In the genomic region with DNA sequence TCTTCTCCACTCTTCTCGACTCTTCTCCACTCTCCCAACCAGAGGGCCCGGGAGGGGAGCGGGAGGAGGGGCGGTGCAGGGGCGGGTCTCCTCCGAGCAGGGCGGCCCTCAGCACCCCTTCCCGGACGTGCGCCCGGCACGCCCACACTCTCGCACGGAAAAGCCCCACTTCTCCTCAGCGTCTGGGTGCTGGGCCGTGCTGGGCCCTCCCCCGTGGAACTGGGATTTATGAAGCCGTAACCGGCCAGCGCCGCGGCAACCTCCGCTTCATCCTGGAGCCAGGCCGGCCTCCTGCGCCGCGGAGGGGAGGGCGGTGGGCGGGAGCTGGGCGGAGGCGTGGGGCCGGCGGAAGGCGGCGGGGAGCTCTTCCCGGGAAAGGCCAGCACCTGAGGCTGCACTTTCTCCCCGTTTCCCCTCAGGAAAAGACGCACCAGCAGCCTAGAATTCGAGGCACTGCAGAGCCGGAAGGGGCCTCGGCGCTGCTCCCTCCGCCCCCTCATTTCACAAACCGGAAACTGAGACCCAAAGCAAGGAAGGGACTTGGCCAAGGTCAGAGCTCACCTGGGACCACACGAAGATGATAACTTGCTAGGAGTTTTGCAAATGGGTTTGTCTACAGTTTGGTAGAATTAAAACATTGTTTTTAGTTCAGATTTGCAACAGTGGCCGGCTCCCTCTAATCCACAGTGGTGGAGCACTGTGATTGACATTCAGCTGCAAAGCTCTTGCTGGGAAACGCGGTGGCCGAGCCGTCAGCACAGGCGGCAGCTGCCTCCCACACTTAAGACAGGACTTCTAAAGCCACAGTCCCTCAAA, we compare ENCODE assay signal across 8 cellular contexts. TPM values are rescaled to one million over a fixed set of nuclear protein-coding genes. Genes with fewer than 3 reads are reported as not detected.
A peak's percentile ranks its signal among the peaks of the same experiment; 100 is the strongest.
DNase-seq lines count a peak whose midpoint lies in the region; ATAC-seq, FAIRE-seq and TF ChIP-seq lines count a peak whose summit lies in the region.

No MANE protein-coding gene starts in this region.

- intact Hi-C loops in sigmoid colon (cut with DNase I): no loop called here

- H4K20me1 ChIP-seq in astrocyte (ENCODE audit: insufficient read depth, low read length): no peaks in the 10 kb centered on the region
- H4K20me1 ChIP-seq in hepatocyte (ENCODE audit: insufficient read depth, poor library complexity, severe bottlenecking): no peaks in the 10 kb centered on the region

- 2% methylated on average over 42 of the region's 51 CpGs for WGBS in hepatocyte (ENCODE audit: low lambda C conversion rate, missing lambda C conversion rate)
- WGBS in sigmoid colon, 2 donors: 0 to 1% methylated on average over 51 of the region's 51 CpGs

- no peaks in the 10 kb centered on the region for H3K9me3 Mint-ChIP-seq in astrocyte (ENCODE audit: unreplicated experiment)

- H2AFZ ChIP-seq in astrocyte (ENCODE audit: low read depth, low read length): peak overlapping the region; percentile 91
- H2AFZ ChIP-seq in hepatocyte: peak overlapping the region; percentile 58

- TF ChIP-seq CTCF in AG04450 (IDR thresholded peaks at IDR 0.05; ENCODE audit: low read depth, low read length): no peak
- no peak for TF ChIP-seq CTCF in astrocyte (IDR thresholded peaks at IDR 0.05; ENCODE audit: insufficient read depth, low read depth, low read length)
- no peak for TF ChIP-seq CTCF in hepatocyte (IDR thresholded peaks at IDR 0.05; ENCODE audit: poor library complexity)
- no peak for TF ChIP-seq CTCF in sigmoid colon (IDR thresholded peaks at IDR 0.05)

- H3K4me1 ChIP-seq in SJSA1 (replicated peaks) (peaks cover 12% of the 10 kb centered on the region), astrocyte (ENCODE audit: insufficient read depth, low read length) (peaks cover 39% of the 10 kb centered on the region), hepatocyte (ENCODE audit: insufficient read depth) (peaks cover 45% of the 10 kb centered on the region), sigmoid colon (peaks cover 2 to 99% (median 94%) of the 10 kb centered on the region in 4 donors)

- peak overlapping the region; percentile 86 for H3K27ac Mint-ChIP-seq in astrocyte (ENCODE audit: unreplicated experiment)

- POLR2A ChIA-PET in AG04450 (lab: Yijun Ruan, JAX): interaction anchor here (1.1 kb wide), 1 partner anchor 10 kb away, joined by 3 read pairs; no protein-coding TSS in a partner anchor

- no peak for FAIRE-seq in astrocyte (lab: Jason Lieb, UNC)

- H3K9ac ChIP-seq in astrocyte (ENCODE audit: low read length): peak overlapping the region; percentile 73

- TF ChIP-seq EP300 in sigmoid colon (IDR thresholded peaks at IDR 0.05): peak in 1 of 4 donors; percentile 61

- H3K27me3 ChIP-seq in AG04450 (ENCODE audit: control insufficient read depth, insufficient read depth, low read length) (peaks cover 2% of the 10 kb centered on the region), SJSA1 (replicated peaks) (no peaks in the 10 kb centered on the region), astrocyte (ENCODE audit: insufficient read depth, low read length) (no peaks in the 10 kb centered on the region), hepatocyte (no peaks in the 10 kb centered on the region), sigmoid colon (no peaks in the 10 kb centered on the region)

- H3K27ac ChIP-seq in AG04450 (ENCODE audit: low read depth, low read length) (peak overlapping the region; percentile 52), SJSA1 (no peak overlapping the region), astrocyte (ENCODE audit: low read depth, low read length) (no peak overlapping the region), hepatocyte (peak overlapping the region; percentile 96), sigmoid colon (peak overlapping the region; percentile 92 to 98 (median 93))

- no peaks in the 10 kb centered on the region for H3K79me2 ChIP-seq in astrocyte (ENCODE audit: insufficient read depth, low read length)
- H3K79me2 ChIP-seq in hepatocyte: no peaks in the 10 kb centered on the region

- CTCF ChIA-PET in AG04450 (lab: Charles Lee): interaction anchor here (0.9 to 6.4 kb wide), 3 partner anchors 10 to 103 kb away, joined by 3 to 44 read pairs (median 4); no protein-coding TSS in a partner anchor

- H3K9me3 ChIP-seq in AG04450 (ENCODE audit: control insufficient read depth, insufficient read depth, low read length) (no peaks in the 10 kb centered on the region), SJSA1 (replicated peaks) (no peaks in the 10 kb centered on the region), astrocyte (ENCODE audit: insufficient read depth, low read depth, low read length) (no peaks in the 10 kb centered on the region), hepatocyte (ENCODE audit: low read depth) (no peaks in the 10 kb centered on the region), sigmoid colon (no peaks in the 10 kb centered on the region)

- H3K36me3 Mint-ChIP-seq in astrocyte (ENCODE audit: low read depth, unreplicated experiment): no peaks in the 10 kb centered on the region

- DNase-seq in AG04450 (ENCODE audit: low read depth, low spot score): peak; percentile 32
- peak in 1 of 2 experiments; percentile 10 for DNase-seq in SJSA1 (ENCODE audit: low read depth in 1 of 2, low spot score in 2 of 2)
- DNase-seq in astrocyte (ENCODE audit: low read depth): peak; percentile 53
- DNase-seq in hepatocyte (ENCODE audit: low spot score): peak; percentile 88
- DNase-seq in sigmoid colon: peak; percentile 94
- DNase-seq in NCI-H2107 (lab: John Stamatoyannopoulos, UW): no peak

- no peak for TF ChIP-seq POLR2A in sigmoid colon (IDR thresholded peaks at IDR 0.05)

- peaks cover 54% of the 10 kb centered on the region for H3K4me1 Mint-ChIP-seq in astrocyte (ENCODE audit: low read depth, unreplicated experiment)

- H3K9me2 ChIP-seq in hepatocyte (replicated peaks; ENCODE audit: insufficient read depth): no peaks in the 10 kb centered on the region

- peak overlapping the region; percentile 68 for H3K4me3 ChIP-seq in AG04450 (ENCODE audit: low read depth, low read length)
- peak overlapping the region; percentile 40 for H3K4me3 ChIP-seq in SJSA1
- H3K4me3 ChIP-seq in astrocyte (ENCODE audit: insufficient read depth, low read depth, low read length): peak overlapping the region; percentile 64
- peak overlapping the region; percentile 63 for H3K4me3 ChIP-seq in hepatocyte
- peak overlapping the region; percentile 40 to 60 (median 56) for H3K4me3 ChIP-seq in sigmoid colon

- H3K36me3 ChIP-seq in SJSA1 (no peaks in the 10 kb centered on the region), astrocyte (ENCODE audit: insufficient read depth, low read length) (no peaks in the 10 kb centered on the region), hepatocyte (replicated peaks; ENCODE audit: insufficient read depth, low read depth) (no peaks in the 10 kb centered on the region), sigmoid colon (no peaks in the 10 kb centered on the region)

- ATAC-seq in GM19023 (IDR thresholded peaks at IDR 0.05; ENCODE audit: unreplicated experiment) (peak; percentile 57), HG03354 (IDR thresholded peaks at IDR 0.05; ENCODE audit: poor library complexity, severe bottlenecking, unreplicated experiment) (peak; percentile 57)

- peak overlapping the region; percentile 94 for H3K4me2 ChIP-seq in astrocyte (ENCODE audit: low read length)
- peak overlapping the region; percentile 82 for H3K4me2 ChIP-seq in hepatocyte

- peak overlapping the region; percentile 87 for H3K4me3 Mint-ChIP-seq in astrocyte (ENCODE audit: unreplicated experiment)

- no peaks in the 10 kb centered on the region for H3K27me3 Mint-ChIP-seq in astrocyte (ENCODE audit: low read depth, unreplicated experiment)

RNA-seq across cellular contexts. Expression of a gene that starts 31.6 kb away (rescaled TPM):
- polyA plus RNA-seq in AG04450 (2011; rRNA removed) (66.2 and 79.6 TPM in 2 replicates), hepatocyte (20.3 and 24.7 TPM in 2 replicates), sigmoid colon (1 to 10 TPM in 2 of 3 donors, under 1 TPM in 1; 0.69 to 7.5 (median 3.0) TPM)
- polyA minus RNA-seq in AG04450 (2011; rRNA and poly(A)+ RNA removed): 38.4 and 43.7 TPM in 2 replicates
- total RNA-seq in SJSA1 (2014; rRNA removed; shearing (Covaris generic)): 1.7 and 2.4 TPM in 2 replicates
- total RNA-seq in astrocyte (88.3 and 88.4 TPM in 2 replicates), hepatocyte (23.6 and 25.6 TPM in 2 replicates), sigmoid colon (100 to 1,000 TPM in 1 of 4 donors, 10 to 100 TPM in 3; 69.4 to 125 (median 82.0) TPM)

Comparison
In these comparisons a context has a peak if more than half of its experiments do, and no peak if none do; other contexts are left out.
1. H3K27ac ChIP-seq: peak in AG04450 (single experiment), hepatocyte (single experiment) and sigmoid colon (4 of 4); none in SJSA1 (single experiment) and astrocyte (single experiment).
2. Peak in every context shown above with its lines, with median percentiles within 50 percentile points of each other: H3K4me3 ChIP-seq.